8 cellular contexts compared by ENCODE assay signal in the genomic region with DNA sequence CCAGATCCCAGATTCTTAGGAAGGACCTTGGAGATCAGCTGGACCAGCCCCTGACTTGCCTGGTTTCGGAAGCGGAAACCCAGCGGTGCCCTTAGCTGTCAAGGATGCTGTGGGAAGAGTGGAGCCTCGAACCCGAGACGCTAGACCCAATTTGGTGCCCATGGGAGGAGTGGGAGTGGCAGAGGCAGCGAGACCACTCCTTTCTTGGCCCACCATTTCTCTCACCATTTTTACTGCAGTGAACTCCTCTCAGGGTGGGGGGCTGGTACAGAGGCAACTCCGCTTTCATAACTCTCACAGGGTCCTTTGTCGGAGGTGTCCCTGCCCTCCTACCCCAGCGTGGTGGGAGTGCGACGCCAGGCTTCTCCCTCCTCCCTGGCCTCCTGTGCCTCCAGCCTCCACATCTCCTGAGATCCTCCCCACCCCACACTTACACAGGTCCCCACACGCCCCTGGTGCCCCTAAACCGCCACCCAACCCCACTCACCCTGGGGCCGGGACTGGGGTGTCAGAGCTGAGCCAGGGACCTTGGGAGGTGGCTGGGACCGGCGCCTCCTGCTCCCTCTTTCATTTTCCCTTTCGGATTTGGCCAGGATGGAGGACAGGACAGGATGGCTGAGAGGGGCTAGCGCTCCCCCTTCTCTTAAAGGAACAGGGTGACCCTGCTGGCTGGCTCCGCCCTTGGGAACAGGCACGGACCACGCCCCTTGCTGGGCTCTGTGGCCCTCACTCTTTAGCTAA. TPM values are rescaled to one million over a fixed set of nuclear protein-coding genes. Genes with fewer than 3 reads are reported as not detected.
DNase-seq lines count a peak whose midpoint lies in the region; ATAC-seq and TF ChIP-seq lines count a peak whose summit lies in the region.

A gene with protein sequence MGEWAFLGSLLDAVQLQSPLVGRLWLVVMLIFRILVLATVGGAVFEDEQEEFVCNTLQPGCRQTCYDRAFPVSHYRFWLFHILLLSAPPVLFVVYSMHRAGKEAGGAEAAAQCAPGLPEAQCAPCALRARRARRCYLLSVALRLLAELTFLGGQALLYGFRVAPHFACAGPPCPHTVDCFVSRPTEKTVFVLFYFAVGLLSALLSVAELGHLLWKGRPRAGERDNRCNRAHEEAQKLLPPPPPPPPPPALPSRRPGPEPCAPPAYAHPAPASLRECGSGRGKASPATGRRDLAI (minus strand): TSS at position 617 of the 741 bp plus-strand sequence. CDS start 922 bp downstream, outside the sequence.

- peaks cover 9 to 28% (median 22%) of the 10 kb centered on the region in 4 donors for H3K4me1 ChIP-seq in stomach

- DNase-seq in T-helper 2 cell treated with Interferon-gamma antibody and Interleukin-4, amounts not matched to agents 5 μg/mL and 100 μg/mL, for 36 hours (ENCODE audit: low spot score), result no peak
- no peak for DNase-seq in T-helper 2 cell
- no peak for DNase-seq in activated naive CD8-positive, alpha-beta T cell treated with anti-CD3 and anti-CD28 coated beads, Interleukin-2, amount 10 ng/mL, durations not matched to agents 7 days and 5 days
- peak; percentile 67 for DNase-seq in iPS-NIHi11 (ENCODE audit: low spot score)
- no peak for DNase-seq in stomach
- DNase-seq in SHP77 treated with DMSO at 0.1 percent for 48 hours (lab: John Stamatoyannopoulos, UW), result no peak

- peak within 1 kb of the TSS; percentile 54 to 79 (median 62) for H3K4me3 ChIP-seq in stomach

- WGBS in stomach, 5 donors, result 54 to 69% (median 61%) methylated on average over 20 to 22 of the region's 22 CpGs

- POLR2A ChIA-PET in activated naive CD8-positive, alpha-beta T cell treated with anti-CD3 and anti-CD28 coated beads, Interleukin-2, amount 10 ng/mL, durations not matched to agents 7 days and 5 days (lab: Charles Lee), result interaction anchor here (0.7 to 3.6 kb wide), 6 partner anchors 20 to 197 kb away, joined by 3 to 17 read pairs (median 4); partner anchors contain the start of gene TOP2A

- no peaks in the 10 kb centered on the region for H3K27me3 Mint-ChIP-seq in T-helper 2 cell treated with Interferon-gamma antibody and Interleukin-4, amounts not matched to agents 5 μg/mL and 100 μg/mL, for 36 hours (ENCODE audit: low read depth)
- H3K27me3 Mint-ChIP-seq in activated naive CD8-positive, alpha-beta T cell treated with anti-CD3 and anti-CD28 coated beads, Interleukin-2, amount 10 ng/mL, durations not matched to agents 7 days and 5 days, result peaks cover 15% of the 10 kb centered on the region

- no peak for ATAC-seq in activated naive CD8-positive, alpha-beta T cell treated with anti-CD3 and anti-CD28 coated beads, Interleukin-2, amount 10 ng/mL, durations not matched to agents 7 days and 5 days (ENCODE audit: low read depth)
- ATAC-seq in HG02588 (IDR thresholded peaks at IDR 0.05; ENCODE audit: unreplicated experiment) (no peak), HG03159 (IDR thresholded peaks at IDR 0.05; ENCODE audit: unreplicated experiment) (no peak)

- H3K9me3 ChIP-seq in stomach, result no peaks in the 10 kb centered on the region

- no peak for TF ChIP-seq CTCF in stomach (IDR thresholded peaks at IDR 0.05)

- H3K36me3 Mint-ChIP-seq in T-helper 2 cell treated with Interferon-gamma antibody and Interleukin-4, amounts not matched to agents 5 μg/mL and 100 μg/mL, for 36 hours (ENCODE audit: low read depth), result peaks cover 2% of the 10 kb centered on the region
- no peaks in the 10 kb centered on the region for H3K36me3 Mint-ChIP-seq in activated naive CD8-positive, alpha-beta T cell treated with anti-CD3 and anti-CD28 coated beads, Interleukin-2, amount 10 ng/mL, durations not matched to agents 7 days and 5 days

- H3K27ac Mint-ChIP-seq in T-helper 2 cell treated with Interferon-gamma antibody and Interleukin-4, amounts not matched to agents 5 μg/mL and 100 μg/mL, for 36 hours, result no peak within 1 kb of the TSS
- no peak within 1 kb of the TSS for H3K27ac Mint-ChIP-seq in activated naive CD8-positive, alpha-beta T cell treated with anti-CD3 and anti-CD28 coated beads, Interleukin-2, amount 10 ng/mL, durations not matched to agents 7 days and 5 days

- H3K9me3 Mint-ChIP-seq in T-helper 2 cell treated with Interferon-gamma antibody and Interleukin-4, amounts not matched to agents 5 μg/mL and 100 μg/mL, for 36 hours, result no peaks in the 10 kb centered on the region
- no peaks in the 10 kb centered on the region for H3K9me3 Mint-ChIP-seq in activated naive CD8-positive, alpha-beta T cell treated with anti-CD3 and anti-CD28 coated beads, Interleukin-2, amount 10 ng/mL, durations not matched to agents 7 days and 5 days

- intact Hi-C loops in stomach (cut with DNase I; ENCODE audit: low total_unique reads), result loop anchor here (10.0 kb wide), 1 partner anchor 71 kb away; no protein-coding TSS in a partner anchor

- H3K4me3 Mint-ChIP-seq in T-helper 2 cell treated with Interferon-gamma antibody and Interleukin-4, amounts not matched to agents 5 μg/mL and 100 μg/mL, for 36 hours, result peak within 1 kb of the TSS; percentile 81
- peak within 1 kb of the TSS; percentile 81 for H3K4me3 Mint-ChIP-seq in activated naive CD8-positive, alpha-beta T cell treated with anti-CD3 and anti-CD28 coated beads, Interleukin-2, amount 10 ng/mL, durations not matched to agents 7 days and 5 days

- H3K4me1 Mint-ChIP-seq in T-helper 2 cell treated with Interferon-gamma antibody and Interleukin-4, amounts not matched to agents 5 μg/mL and 100 μg/mL, for 36 hours (ENCODE audit: low read depth), result peaks cover 14% of the 10 kb centered on the region
- H3K4me1 Mint-ChIP-seq in activated naive CD8-positive, alpha-beta T cell treated with anti-CD3 and anti-CD28 coated beads, Interleukin-2, amount 10 ng/mL, durations not matched to agents 7 days and 5 days, result peaks cover 19% of the 10 kb centered on the region

- no peak for TF ChIP-seq POLR2A in stomach (IDR thresholded peaks at IDR 0.05)

- no peak for TF ChIP-seq EP300 in stomach (IDR thresholded peaks at IDR 0.05)

- peak within 1 kb of the TSS in 1 of 5 donors; percentile 35 for H3K27ac ChIP-seq in stomach

- peaks cover 0 to 28% (median 0%) of the 10 kb centered on the region in 3 donors for H3K27me3 ChIP-seq in stomach

- no peaks in the 10 kb centered on the region for H3K36me3 ChIP-seq in stomach

RNA-seq across cellular contexts. Expression of the gene that starts here (rescaled TPM):
- total RNA-seq in activated naive CD8-positive, alpha-beta T cell treated with anti-CD3 and anti-CD28 coated beads, Interleukin-2, amount 10 ng/mL, durations not matched to agents 7 days and 5 days, result under 1 TPM in 1 of 2 experiments, not detected in 1; 0.48 TPM
- 1 to 10 TPM in 1 of 5 donors, under 1 TPM in 1, not detected in 3; 0.55 to 1.2 TPM for total RNA-seq in stomach
- polyA plus RNA-seq in stomach, result not detected
